In genomic region chr5:101626572-101626971, GRCh38 we compare ENCODE assay signal across 19 cellular contexts.
"Had no signal": no experiment of that assay in that cellular context is flagged by ENCODE, and none has a peak within 500 bp of the region (broad histone marks: within the 10 kb centered on the region; RNA-seq: fewer than 3 reads in every experiment).

No MANE protein-coding gene starts in this region.

- H3K27me3 ChIP-seq: heart left ventricle, left lung, pancreas, sigmoid colon, stomach, testis, upper lobe of left lung had no signal

- H3K36me3 Mint-ChIP-seq: activated CD4-positive, alpha-beta memory T cell treated with anti-CD3 and anti-CD28 coated beads for 36 hours; activated CD8-positive, alpha-beta memory T cell treated with anti-CD3 and anti-CD28 coated beads, Interleukin-2, amount 10 ng/mL, durations not matched to agents 7 days and 5 days; naive B cell had no signal

- H3K27ac Mint-ChIP-seq: activated CD4-positive, alpha-beta memory T cell treated with anti-CD3 and anti-CD28 coated beads for 36 hours; activated CD8-positive, alpha-beta memory T cell treated with anti-CD3 and anti-CD28 coated beads, Interleukin-2, amount 10 ng/mL, durations not matched to agents 7 days and 5 days; activated T-cell treated with anti-CD3 and anti-CD28 coated beads, Interleukin-2, amount 50 U/mL, for 24 hours; dendritic cell treated with granulocyte-macrophage colony-stimulating factor and Interleukin-4, amounts not matched to agents 40 ng/mL and 50 ng/mL, for 4 days; effector memory CD8-positive, alpha-beta T cell; naive B cell had no signal

- H3K4me3 ChIP-seq: heart left ventricle, left lung, pancreas, sigmoid colon, stomach, testis, upper lobe of left lung had no signal

- H3K9me3 Mint-ChIP-seq: activated CD4-positive, alpha-beta memory T cell treated with anti-CD3 and anti-CD28 coated beads for 36 hours; activated T-cell treated with anti-CD3 and anti-CD28 coated beads, Interleukin-2, amount 50 U/mL, for 24 hours; naive B cell had no signal

- H3K27me3 Mint-ChIP-seq: activated CD4-positive, alpha-beta memory T cell treated with anti-CD3 and anti-CD28 coated beads for 36 hours; activated CD8-positive, alpha-beta memory T cell treated with anti-CD3 and anti-CD28 coated beads, Interleukin-2, amount 10 ng/mL, durations not matched to agents 7 days and 5 days; activated T-cell treated with anti-CD3 and anti-CD28 coated beads, Interleukin-2, amount 50 U/mL, for 24 hours; dendritic cell treated with granulocyte-macrophage colony-stimulating factor and Interleukin-4, amounts not matched to agents 40 ng/mL and 50 ng/mL, for 4 days; effector memory CD8-positive, alpha-beta T cell; naive B cell had no signal

- H3K4me3 Mint-ChIP-seq: activated CD4-positive, alpha-beta memory T cell treated with anti-CD3 and anti-CD28 coated beads for 36 hours; activated CD8-positive, alpha-beta memory T cell treated with anti-CD3 and anti-CD28 coated beads, Interleukin-2, amount 10 ng/mL, durations not matched to agents 7 days and 5 days; activated T-cell treated with anti-CD3 and anti-CD28 coated beads, Interleukin-2, amount 50 U/mL, for 24 hours; dendritic cell treated with granulocyte-macrophage colony-stimulating factor and Interleukin-4, amounts not matched to agents 40 ng/mL and 50 ng/mL, for 4 days; effector memory CD8-positive, alpha-beta T cell; naive B cell had no signal

- H3K9me3 ChIP-seq: heart left ventricle, pancreas, sigmoid colon, stomach, testis, upper lobe of left lung had no signal

- H3K4me1 Mint-ChIP-seq: activated CD8-positive, alpha-beta memory T cell treated with anti-CD3 and anti-CD28 coated beads, Interleukin-2, amount 10 ng/mL, durations not matched to agents 7 days and 5 days; naive B cell had no signal

- ATAC-seq: activated CD8-positive, alpha-beta memory T cell treated with anti-CD3 and anti-CD28 coated beads, Interleukin-2, amount 10 ng/mL, durations not matched to agents 7 days and 5 days; effector memory CD8-positive, alpha-beta T cell; heart left ventricle; left lung; pancreas had no signal

- H3K36me3 ChIP-seq: heart left ventricle, left lung, pancreas, sigmoid colon, stomach, upper lobe of left lung had no signal

- H3K4me1 ChIP-seq: heart left ventricle, left lung, pancreas, sigmoid colon, stomach, testis, upper lobe of left lung had no signal

- DNase-seq: activated CD4-positive, alpha-beta memory T cell treated with anti-CD3 and anti-CD28 coated beads for 36 hours; activated CD8-positive, alpha-beta memory T cell treated with anti-CD3 and anti-CD28 coated beads, Interleukin-2, amount 10 ng/mL, durations not matched to agents 7 days and 5 days; activated naive CD4-positive, alpha-beta T cell treated with anti-CD3 and anti-CD28 coated beads, Interleukin-2, amount 50 U/mL, for 16 hours; activated T-cell treated with anti-CD3 and anti-CD28 coated beads, Interleukin-2, amount 50 U/mL, for 24 hours; effector memory CD8-positive, alpha-beta T cell; heart left ventricle; kidney; left lung; mammary epithelial cell; naive B cell; pancreas; sigmoid colon; stimulated activated CD4-positive, alpha-beta T cell treated with anti-CD3 and anti-CD28 coated beads, Interleukin-1b, Interleukin-23, amount 100 ng/mL, for 48 hours; stomach; testis; upper lobe of left lung had no signal

- H3K27ac ChIP-seq: epithelial cell of prostate, heart left ventricle, left lung, pancreas, sigmoid colon, stomach, testis, upper lobe of left lung, VCaP had no signal
